18 cellular contexts compared by ENCODE assay signal in the genomic region with DNA sequence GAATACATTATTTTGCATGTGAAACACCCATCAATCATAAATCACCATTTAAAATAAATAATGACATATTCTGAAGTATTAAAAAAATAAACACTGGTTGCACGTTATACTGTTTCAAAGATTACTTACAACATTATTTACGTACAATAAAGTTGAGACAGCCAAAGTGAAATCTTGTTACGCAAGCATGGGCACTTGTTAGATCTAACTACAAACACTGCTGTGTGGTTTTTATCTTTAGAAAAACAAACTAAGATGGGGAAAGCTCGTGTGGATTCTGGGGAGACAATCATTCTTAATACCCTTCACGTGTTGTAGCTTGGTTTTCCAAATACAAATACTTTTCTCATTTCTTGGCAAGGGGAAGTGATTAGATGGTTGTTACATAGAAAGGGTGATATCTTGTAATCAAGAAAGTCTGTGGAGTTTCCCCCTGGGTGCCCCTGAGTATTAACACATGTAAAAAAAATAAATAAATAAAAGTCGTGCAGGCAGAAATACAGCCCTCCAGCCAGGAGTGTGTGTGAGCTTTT.
A peak's percentile ranks its signal among the peaks of the same experiment; 100 is the strongest.
DNase-seq lines count a peak whose midpoint lies in the region; ATAC-seq and TF ChIP-seq lines count a peak whose summit lies in the region.
"Had no signal": no experiment of that assay in that cellular context is flagged by ENCODE, and none has a peak within 500 bp of the region (broad histone marks: within the 10 kb centered on the region; RNA-seq: fewer than 3 reads in every experiment).

No MANE protein-coding gene starts in this region.

- H3K9ac ChIP-seq in adipocyte (ENCODE audit: low read length): no peak overlapping the region

- H3K36me3 ChIP-seq in adipocyte (ENCODE audit: control insufficient read depth, insufficient read depth, low read length, severe bottlenecking): no peaks in the 10 kb centered on the region
- H3K36me3 ChIP-seq in gastroesophageal sphincter: no peaks in the 10 kb centered on the region
- no peaks in the 10 kb centered on the region for H3K36me3 ChIP-seq in OCI-LY7 (ENCODE audit: insufficient read depth, low read length)
- H3K36me3 ChIP-seq: ascending aorta, stomach had no signal

- H2AFZ ChIP-seq in OCI-LY7 (ENCODE audit: low read length): no peak overlapping the region

- POLR2A ChIA-PET in OCI-LY7 (lab: Charles Lee): no interaction called here

- H3K4me3 ChIP-seq in adipocyte (ENCODE audit: low read length) (peak overlapping the region; percentile 16), gastroesophageal sphincter (no peak overlapping the region), OCI-LY7 (ENCODE audit: low read depth, low read length, poor library complexity, severe bottlenecking) (no peak overlapping the region)
- H3K4me3 ChIP-seq: ascending aorta, dorsolateral prefrontal cortex, stomach had no signal

- H3K27me3 ChIP-seq in adipocyte (replicated peaks; ENCODE audit: control insufficient read depth, insufficient read depth, low read length): no peaks in the 10 kb centered on the region
- H3K27me3 ChIP-seq in gastroesophageal sphincter: no peaks in the 10 kb centered on the region
- H3K27me3 ChIP-seq: ascending aorta, stomach had no signal

- intact Hi-C loops in OCI-LY7 (cut with micrococcal nuclease; ENCODE audit: unreplicated experiment): no loop called here

- BruUV-seq in OCI-LY7 (replicated peaks; lab: Mats Ljungman, UMichigan): no TSS peak

- no peak for TF ChIP-seq POLR2A in gastroesophageal sphincter (IDR thresholded peaks at IDR 0.05)

- H3K9me2 ChIP-seq in OCI-LY7 (ENCODE audit: insufficient read depth, low read length): no peaks in the 10 kb centered on the region

- no peaks in the 10 kb centered on the region for H4K20me1 ChIP-seq in OCI-LY7 (ENCODE audit: insufficient read depth, low read length)

- no peak for TF ChIP-seq CTCF in gastroesophageal sphincter (IDR thresholded peaks at IDR 0.05)
- TF ChIP-seq CTCF in OCI-LY7 (conservative IDR thresholded peaks at IDR 0.05; ENCODE audit: low read length): no peak

- no peak overlapping the region for H3K4me2 ChIP-seq in OCI-LY7 (ENCODE audit: low read length)

- DNase-seq in DMS53 (lab: John Stamatoyannopoulos, UW) (peak; percentile 47), DMS53 treated with DMSO at 0.1 percent for 48 hours (lab: John Stamatoyannopoulos, UW; ENCODE audit: unreplicated experiment) (no peak), adipocyte (ENCODE audit: low read depth) (peak; percentile 90), smooth muscle cell of the brain vasculature (ENCODE audit: low read depth, low spot score) (peak; percentile 24), NK-92 (lab: John Stamatoyannopoulos, UW; ENCODE audit: unreplicated experiment) (no peak), D341Med (ENCODE audit: low spot score) (no peak), OCI-LY7 (ENCODE audit: low spot score) (no peak)
- DNase-seq: activated CD8-positive, alpha-beta memory T cell treated with anti-CD3 and anti-CD28 coated beads for 24 hours; COR-L47; dorsolateral prefrontal cortex; mesendoderm; NCI-H2107; NCI-H774; stomach; T-helper 1 cell had no signal

- H3K27ac ChIP-seq in gastroesophageal sphincter: no peak overlapping the region
- H3K27ac ChIP-seq in OCI-LY7 (ENCODE audit: low read depth, low read length, poor library complexity, severe bottlenecking): no peak overlapping the region
- H3K27ac ChIP-seq: 22Rv1, ascending aorta, dorsolateral prefrontal cortex, stomach had no signal

- CTCF ChIA-PET in OCI-LY7 (lab: Charles Lee; ENCODE audit: unreplicated experiment): no interaction called here

- H3K79me2 ChIP-seq in OCI-LY7 (ENCODE audit: insufficient read depth, low read depth, low read length): no peaks in the 10 kb centered on the region

- 44 to 46% methylated on average over 5 to 6 of the region's 6 CpGs for WGBS in gastroesophageal sphincter (ENCODE audit: low coverage in 1 of 2), 2 donors

- H3K9me3 ChIP-seq in adipocyte (ENCODE audit: control insufficient read depth, low read length): no peaks in the 10 kb centered on the region
- H3K9me3 ChIP-seq in gastroesophageal sphincter: no peaks in the 10 kb centered on the region
- H3K9me3 ChIP-seq in OCI-LY7 (ENCODE audit: low read length): no peaks in the 10 kb centered on the region
- H3K9me3 ChIP-seq: ascending aorta, stomach had no signal

- no peak for TF ChIP-seq EP300 in gastroesophageal sphincter (IDR thresholded peaks at IDR 0.05)

- peaks cover 13% of the 10 kb centered on the region for H3K4me1 ChIP-seq in adipocyte (ENCODE audit: control insufficient read depth, insufficient read depth, low read length)
- H3K4me1 ChIP-seq in gastroesophageal sphincter: no peaks in the 10 kb centered on the region
- no peaks in the 10 kb centered on the region for H3K4me1 ChIP-seq in OCI-LY7 (ENCODE audit: insufficient read depth, low read length, poor library complexity, severe bottlenecking)
- H3K4me1 ChIP-seq: ascending aorta had no signal

- peak; percentile 75 for ATAC-seq in gastroesophageal sphincter

Comparison
In these comparisons a context has a peak if more than half of its experiments do, and no peak if none do; other contexts are left out.
1. DNase-seq: peak in DMS53 (single experiment), adipocyte (single experiment) and smooth muscle cell of the brain vasculature (single experiment); none in DMS53 treated with DMSO at 0.1 percent for 48 hours (single experiment), NK-92 (single experiment), D341Med (single experiment) and OCI-LY7 (single experiment).